ENCODE assay signal across 1 cellular context in the genomic region with DNA sequence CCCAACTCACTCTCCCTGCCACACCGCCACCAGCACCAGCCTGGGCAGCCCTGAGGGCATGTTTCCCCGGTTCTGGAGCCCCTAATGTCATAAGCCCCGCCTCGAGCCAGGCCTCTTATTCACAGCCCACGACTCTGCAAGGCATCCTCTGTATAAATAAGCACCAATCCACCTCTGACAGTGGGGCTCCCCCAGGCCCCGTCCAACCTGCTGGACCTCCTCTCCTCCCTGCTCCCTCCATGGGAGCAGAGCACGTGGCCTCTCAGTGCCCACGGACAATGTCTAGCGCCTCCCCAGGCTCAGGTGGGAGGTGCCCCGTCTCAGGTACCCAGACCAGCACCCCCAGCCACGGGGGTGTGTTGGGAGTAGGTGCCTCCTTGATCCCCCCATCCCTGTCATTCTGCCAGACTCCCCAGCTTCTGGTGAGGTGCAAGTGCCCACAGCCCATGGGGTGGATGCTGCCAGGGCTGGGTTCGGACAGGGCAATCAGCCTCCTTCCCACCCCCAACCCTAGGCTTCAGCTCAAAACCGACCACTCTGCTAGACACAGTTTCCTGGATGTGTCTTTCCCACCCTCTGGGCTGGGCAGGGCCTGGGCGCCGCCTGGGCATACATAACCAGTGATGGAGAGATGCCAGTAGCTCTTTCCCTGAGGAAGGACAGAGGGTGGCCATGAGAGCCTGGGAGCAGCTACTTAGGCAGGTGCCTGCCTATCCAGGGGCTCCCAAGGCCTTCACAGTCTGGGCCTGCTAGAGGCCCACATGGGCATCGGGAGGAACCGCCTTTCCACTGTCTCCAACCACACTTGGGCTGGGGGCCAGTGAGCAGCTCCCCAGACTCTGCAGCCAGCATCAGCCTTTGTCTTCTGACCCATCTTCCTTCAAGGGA.
TF ChIP-seq lines count a peak whose summit lies in the region.

No MANE protein-coding gene starts in this region.

TF ChIP-seq in HCT116, 20 proteins besides CTCF, POLR2A, EP300 and RAD21:
- TF ChIP-seq, protein P1, sequence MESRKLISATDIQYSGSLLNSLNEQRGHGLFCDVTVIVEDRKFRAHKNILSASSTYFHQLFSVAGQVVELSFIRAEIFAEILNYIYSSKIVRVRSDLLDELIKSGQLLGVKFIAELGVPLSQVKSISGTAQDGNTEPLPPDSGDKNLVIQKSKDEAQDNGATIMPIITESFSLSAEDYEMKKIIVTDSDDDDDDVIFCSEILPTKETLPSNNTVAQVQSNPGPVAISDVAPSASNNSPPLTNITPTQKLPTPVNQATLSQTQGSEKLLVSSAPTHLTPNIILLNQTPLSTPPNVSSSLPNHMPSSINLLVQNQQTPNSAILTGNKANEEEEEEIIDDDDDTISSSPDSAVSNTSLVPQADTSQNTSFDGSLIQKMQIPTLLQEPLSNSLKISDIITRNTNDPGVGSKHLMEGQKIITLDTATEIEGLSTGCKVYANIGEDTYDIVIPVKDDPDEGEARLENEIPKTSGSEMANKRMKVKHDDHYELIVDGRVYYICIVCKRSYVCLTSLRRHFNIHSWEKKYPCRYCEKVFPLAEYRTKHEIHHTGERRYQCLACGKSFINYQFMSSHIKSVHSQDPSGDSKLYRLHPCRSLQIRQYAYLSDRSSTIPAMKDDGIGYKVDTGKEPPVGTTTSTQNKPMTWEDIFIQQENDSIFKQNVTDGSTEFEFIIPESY (IDR thresholded peaks at IDR 0.05; ENCODE audit: extremely low read depth, insufficient replicate concordance, low read length): no peak
- TF ChIP-seq, protein P2, sequence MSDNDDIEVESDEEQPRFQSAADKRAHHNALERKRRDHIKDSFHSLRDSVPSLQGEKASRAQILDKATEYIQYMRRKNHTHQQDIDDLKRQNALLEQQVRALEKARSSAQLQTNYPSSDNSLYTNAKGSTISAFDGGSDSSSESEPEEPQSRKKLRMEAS (IDR thresholded peaks at IDR 0.05): peak; percentile 91
- TF ChIP-seq YY1 (IDR thresholded peaks at IDR 0.05; ENCODE audit: extremely low read depth, insufficient replicate concordance, low read depth, low read length): no peak
- TF ChIP-seq EZH2 (IDR thresholded peaks at IDR 0.05): no peak
- peak; percentile 30; the same call in 1 of the 2 replicates for TF ChIP-seq POLR2AphosphoS5 (IDR thresholded peaks at IDR 0.05; ENCODE audit: low read depth, low read length)
- TF ChIP-seq ELF1 (IDR thresholded peaks at IDR 0.05; ENCODE audit: borderline replicate concordance, low read depth): no peak
- no peak for TF ChIP-seq EZH2phosphoT487 (IDR thresholded peaks at IDR 0.05; ENCODE audit: borderline replicate concordance)
- TF ChIP-seq FOSL1 (IDR thresholded peaks at IDR 0.05; ENCODE audit: low read depth): no peak
- no peak for TF ChIP-seq TCF7L2 (IDR thresholded peaks at IDR 0.05; ENCODE audit: borderline replicate concordance, extremely low read depth, insufficient read depth, insufficient read length)
- TF ChIP-seq SRF (IDR thresholded peaks at IDR 0.05; ENCODE audit: low read depth): no peak
- TF ChIP-seq CEBPB (IDR thresholded peaks at IDR 0.05; ENCODE audit: low read depth): no peak
- TF ChIP-seq, protein P3, sequence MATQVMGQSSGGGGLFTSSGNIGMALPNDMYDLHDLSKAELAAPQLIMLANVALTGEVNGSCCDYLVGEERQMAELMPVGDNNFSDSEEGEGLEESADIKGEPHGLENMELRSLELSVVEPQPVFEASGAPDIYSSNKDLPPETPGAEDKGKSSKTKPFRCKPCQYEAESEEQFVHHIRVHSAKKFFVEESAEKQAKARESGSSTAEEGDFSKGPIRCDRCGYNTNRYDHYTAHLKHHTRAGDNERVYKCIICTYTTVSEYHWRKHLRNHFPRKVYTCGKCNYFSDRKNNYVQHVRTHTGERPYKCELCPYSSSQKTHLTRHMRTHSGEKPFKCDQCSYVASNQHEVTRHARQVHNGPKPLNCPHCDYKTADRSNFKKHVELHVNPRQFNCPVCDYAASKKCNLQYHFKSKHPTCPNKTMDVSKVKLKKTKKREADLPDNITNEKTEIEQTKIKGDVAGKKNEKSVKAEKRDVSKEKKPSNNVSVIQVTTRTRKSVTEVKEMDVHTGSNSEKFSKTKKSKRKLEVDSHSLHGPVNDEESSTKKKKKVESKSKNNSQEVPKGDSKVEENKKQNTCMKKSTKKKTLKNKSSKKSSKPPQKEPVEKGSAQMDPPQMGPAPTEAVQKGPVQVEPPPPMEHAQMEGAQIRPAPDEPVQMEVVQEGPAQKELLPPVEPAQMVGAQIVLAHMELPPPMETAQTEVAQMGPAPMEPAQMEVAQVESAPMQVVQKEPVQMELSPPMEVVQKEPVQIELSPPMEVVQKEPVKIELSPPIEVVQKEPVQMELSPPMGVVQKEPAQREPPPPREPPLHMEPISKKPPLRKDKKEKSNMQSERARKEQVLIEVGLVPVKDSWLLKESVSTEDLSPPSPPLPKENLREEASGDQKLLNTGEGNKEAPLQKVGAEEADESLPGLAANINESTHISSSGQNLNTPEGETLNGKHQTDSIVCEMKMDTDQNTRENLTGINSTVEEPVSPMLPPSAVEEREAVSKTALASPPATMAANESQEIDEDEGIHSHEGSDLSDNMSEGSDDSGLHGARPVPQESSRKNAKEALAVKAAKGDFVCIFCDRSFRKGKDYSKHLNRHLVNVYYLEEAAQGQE (IDR thresholded peaks at IDR 0.05; ENCODE audit: low read depth): no peak
- no peak for TF ChIP-seq EGR1 (IDR thresholded peaks at IDR 0.05; ENCODE audit: low read depth)
- no peak for TF ChIP-seq CBX3 (IDR thresholded peaks at IDR 0.05; ENCODE audit: low read depth)
- no peak for TF ChIP-seq SIN3A (IDR thresholded peaks at IDR 0.05; ENCODE audit: low read depth)
- no peak for TF ChIP-seq SP1 (IDR thresholded peaks at IDR 0.05; ENCODE audit: low read depth)
- TF ChIP-seq, protein P4, sequence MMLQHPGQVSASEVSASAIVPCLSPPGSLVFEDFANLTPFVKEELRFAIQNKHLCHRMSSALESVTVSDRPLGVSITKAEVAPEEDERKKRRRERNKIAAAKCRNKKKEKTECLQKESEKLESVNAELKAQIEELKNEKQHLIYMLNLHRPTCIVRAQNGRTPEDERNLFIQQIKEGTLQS (IDR thresholded peaks at IDR 0.05): no peak
